Comparison of ENCODE assay signal across 27 cellular contexts in the genomic region with DNA sequence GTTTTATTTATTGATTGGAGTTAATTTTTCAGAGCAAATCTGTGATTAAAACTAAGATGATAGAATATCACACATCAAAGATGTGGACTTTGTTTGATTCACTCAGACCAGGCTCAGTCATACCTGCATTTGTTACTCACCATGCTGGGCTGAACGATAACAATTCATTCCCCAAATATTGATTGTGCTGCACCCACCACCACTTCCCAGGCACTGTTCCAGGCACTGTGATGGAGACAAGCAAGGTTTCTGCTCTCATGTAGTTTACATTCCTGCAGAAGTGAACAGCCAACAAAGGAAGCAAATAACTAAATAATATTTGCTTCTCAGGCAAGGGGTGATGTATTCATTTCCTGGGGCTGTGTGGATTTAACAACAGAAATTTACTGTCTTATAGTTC.
"Had no signal": no experiment of that assay in that cellular context is flagged by ENCODE, and none has a peak within 500 bp of the region (broad histone marks: within the 10 kb centered on the region; RNA-seq: fewer than 3 reads in every experiment).

No MANE protein-coding gene starts in this region.

- H3K27me3 ChIP-seq: esophagus squamous epithelium, gastrocnemius medialis, heart right ventricle, left lung had no signal

- DNase-seq: dermis blood vessel endothelial cell; dorsolateral prefrontal cortex; effector CD4-positive, alpha-beta T cell; effector memory CD8-positive, alpha-beta T cell; endodermal cell; erythroblast; esophagus squamous epithelium; foreskin fibroblast; foreskin melanocyte; gastrocnemius medialis; glutamatergic neuron; head of caudate nucleus; heart right ventricle; hippocampal formation; left cardiac atrium; left lung; left ventricle myocardium superior; lower lobe of right lung; mesenchymal stem cell; mucosa of descending colon; naive thymus-derived CD4-positive, alpha-beta T cell had no signal

- ATAC-seq: effector memory CD8-positive, alpha-beta T cell; esophagus mucosa; gastrocnemius medialis; heart right ventricle; left cardiac atrium; left lung; left ventricle myocardium superior; lower lobe of right lung; mucosa of descending colon; naive thymus-derived CD4-positive, alpha-beta T cell had no signal

- H3K4me3 ChIP-seq: coronary artery, dorsolateral prefrontal cortex, esophagus squamous epithelium, gastrocnemius medialis, heart right ventricle, left lung, lower lobe of right lung, mucosa of descending colon had no signal

- H3K27ac ChIP-seq: coronary artery, dorsolateral prefrontal cortex, esophagus squamous epithelium, gastrocnemius medialis, heart right ventricle, left lung, lower lobe of right lung had no signal

- H3K4me1 ChIP-seq: esophagus squamous epithelium, gastrocnemius medialis, heart right ventricle, left lung, lower lobe of right lung had no signal

- FAIRE-seq: colon, endometrium, islet of Langerhans, keratinocyte had no signal

- H3K9me3 ChIP-seq: esophagus squamous epithelium, gastrocnemius medialis, left lung, lower lobe of right lung, mucosa of descending colon had no signal

- H3K36me3 ChIP-seq: esophagus squamous epithelium, gastrocnemius medialis, heart right ventricle, left lung, lower lobe of right lung had no signal
